Comparison of ENCODE assay signal across 1 cellular context in genomic region chr5:160118349-160119141, GRCh38.
TF ChIP-seq lines count a peak whose summit lies in the region.

No MANE protein-coding gene starts in this region.

TF ChIP-seq in SK-N-SH, 30 proteins besides CTCF, POLR2A, EP300 and RAD21 (continued from another document):
- TF ChIP-seq FOSL2 (IDR thresholded peaks at IDR 0.05; ENCODE audit: borderline replicate concordance, low read depth) (no peak), CHD2 (IDR thresholded peaks at IDR 0.05; ENCODE audit: low read length, partially characterized antibody) (peak; percentile 22), MXI1 (IDR thresholded peaks at IDR 0.05; ENCODE audit: low read depth, low read length) (peak; percentile 59; the same call in 1 of the 2 replicates), POLR2AphosphoS5 (IDR thresholded peaks at IDR 0.05; ENCODE audit: low read depth, low read length) (no peak), USF2 (IDR thresholded peaks at IDR 0.05; ENCODE audit: borderline replicate concordance, low read depth, low read length) (no peak)
TF ChIP-seq in SK-N-SH: peak in this region for 5.
